Comparison of ENCODE assay signal across 9 cellular contexts in genomic region chr14:52267501-52268190, GRCh38. TPM values are rescaled to one million over a fixed set of nuclear protein-coding genes. Genes with fewer than 3 reads are reported as not detected.
DNase-seq lines count a peak whose midpoint lies in the region; ATAC-seq and TF ChIP-seq lines count a peak whose summit lies in the region.
"Had no signal": no experiment of that assay in that cellular context is flagged by ENCODE, and none has a peak within 500 bp of the region (broad histone marks: within the 10 kb centered on the region; RNA-seq: fewer than 3 reads in every experiment).

PTGDR (plus strand) TSS chr14:52267698; CDS start chr14:52267815, 117 bp downstream.

- ATAC-seq in activated CD8-positive, alpha-beta memory T cell treated with anti-CD3 and anti-CD28 coated beads, Interleukin-2, amount 10 ng/mL, durations not matched to agents 7 days and 5 days = peak; percentile 51
- ATAC-seq in omental fat pad (ENCODE audit: low FRiP score) = peak; percentile 41
- ATAC-seq in HG02885 (IDR thresholded peaks at IDR 0.05; ENCODE audit: poor library complexity, unreplicated experiment) = no peak
- no peak for ATAC-seq in HG03378 (IDR thresholded peaks at IDR 0.05; ENCODE audit: unreplicated experiment)
- ATAC-seq: HCT116 had no signal

- no peaks in the 10 kb centered on the region for H3K9me3 Mint-ChIP-seq in activated CD8-positive, alpha-beta memory T cell treated with anti-CD3 and anti-CD28 coated beads, Interleukin-2, amount 10 ng/mL, durations not matched to agents 7 days and 5 days (ENCODE audit: low read depth)

- H3K27ac Mint-ChIP-seq in activated CD8-positive, alpha-beta memory T cell treated with anti-CD3 and anti-CD28 coated beads, Interleukin-2, amount 10 ng/mL, durations not matched to agents 7 days and 5 days = no peak within 1 kb of the TSS

- CTCF ChIA-PET in activated CD8-positive, alpha-beta memory T cell treated with anti-CD3 and anti-CD28 coated beads, Interleukin-2, amount 10 ng/mL, durations not matched to agents 7 days and 5 days (lab: Charles Lee) = interaction anchor here (1.5 kb wide), 1 partner anchor 272 kb away, joined by 4 read pairs; no protein-coding TSS in a partner anchor

- TF ChIP-seq CTCF in fibroblast of the aortic adventitia (IDR thresholded peaks at IDR 0.05; ENCODE audit: insufficient read depth, low read length) (no peak), omental fat pad (IDR thresholded peaks at IDR 0.05) (no peak)

- H3K4me3 ChIP-seq in GM08714 (ENCODE audit: low read length) (peak within 1 kb of the TSS; percentile 1; the same call in 1 of the 2 replicates), fibroblast of the aortic adventitia (ENCODE audit: low read depth, low read length) (peak within 1 kb of the TSS; percentile 70)

- peaks cover 42% of the 10 kb centered on the region for H3K4me1 Mint-ChIP-seq in activated CD8-positive, alpha-beta memory T cell treated with anti-CD3 and anti-CD28 coated beads, Interleukin-2, amount 10 ng/mL, durations not matched to agents 7 days and 5 days

- DNase-seq in activated CD8-positive, alpha-beta memory T cell treated with anti-CD3 and anti-CD28 coated beads, Interleukin-2, amount 10 ng/mL, durations not matched to agents 7 days and 5 days = no peak
- DNase-seq in fibroblast of the aortic adventitia (ENCODE audit: low read depth) = peak; percentile 64
- no peak for DNase-seq in omental fat pad (ENCODE audit: low spot score)
- DNase-seq in NCI-H446 (lab: John Stamatoyannopoulos, UW) = no peak
- no peak for DNase-seq in COLO668 (lab: John Stamatoyannopoulos, UW; ENCODE audit: unreplicated experiment)

- peak within 1 kb of the TSS; percentile 76 for H3K4me3 Mint-ChIP-seq in activated CD8-positive, alpha-beta memory T cell treated with anti-CD3 and anti-CD28 coated beads, Interleukin-2, amount 10 ng/mL, durations not matched to agents 7 days and 5 days

- peaks cover 40% of the 10 kb centered on the region for H3K27me3 Mint-ChIP-seq in activated CD8-positive, alpha-beta memory T cell treated with anti-CD3 and anti-CD28 coated beads, Interleukin-2, amount 10 ng/mL, durations not matched to agents 7 days and 5 days

- peaks cover 6% of the 10 kb centered on the region for H3K36me3 Mint-ChIP-seq in activated CD8-positive, alpha-beta memory T cell treated with anti-CD3 and anti-CD28 coated beads, Interleukin-2, amount 10 ng/mL, durations not matched to agents 7 days and 5 days

RNA-seq across cellular contexts. Expression of gene PTGDR, which starts in this region (rescaled TPM):
- total RNA-seq in activated CD8-positive, alpha-beta memory T cell treated with anti-CD3 and anti-CD28 coated beads, Interleukin-2, amount 10 ng/mL, durations not matched to agents 7 days and 5 days = 1 to 10 TPM in 1 of 2 experiments, under 1 TPM in 1; 0.07 to 1.7 TPM
- total RNA-seq in fibroblast of the aortic adventitia (ENCODE audit: low replicate concordance) = 1.8 and 2.5 TPM in 2 replicates
- 1 to 10 TPM in 3 of 4 donors, under 1 TPM in 1; 0.74 to 2.1 (median 1.6) TPM for total RNA-seq in omental fat pad

Comparison
In these comparisons a context has a peak if more than half of its experiments do, and no peak if none do; other contexts are left out.
1. ATAC-seq: peak in activated CD8-positive, alpha-beta memory T cell treated with anti-CD3 and anti-CD28 coated beads, Interleukin-2, amount 10 ng/mL, durations not matched to agents 7 days and 5 days (single experiment) and omental fat pad (single experiment); none in HG02885 (single experiment) and HG03378 (single experiment).